Comparison of ENCODE assay signal across 8 cellular contexts in genomic region chr14:75126121-75126544, GRCh38. TPM values are rescaled to one million over a fixed set of nuclear protein-coding genes. Genes with fewer than 3 reads are reported as not detected.
DNase-seq lines count a peak whose midpoint lies in the region; ATAC-seq and TF ChIP-seq lines count a peak whose summit lies in the region.

No MANE protein-coding gene starts in this region.

- H3K36me3 Mint-ChIP-seq in Caco-2 (ENCODE audit: insufficient read depth, unreplicated experiment), result peaks cover 31% of the 10 kb centered on the region

- H3K9me3 Mint-ChIP-seq in Caco-2 (ENCODE audit: unreplicated experiment), result no peaks in the 10 kb centered on the region

- TF ChIP-seq CTCF in Caco-2 (IDR thresholded peaks at IDR 0.05; ENCODE audit: insufficient read depth in 1 of 2, low read depth in 1 of 2, low read length in 1 of 2, severe bottlenecking in 1 of 2, unreplicated experiment in 1 of 2) (no peak), GM10248 (IDR thresholded peaks at IDR 0.05; ENCODE audit: control extremely low read depth, extremely low read depth, low read depth, missing control alignments) (no peak)

- H3K4me1 ChIP-seq in Caco-2 (peaks cover 16% of the 10 kb centered on the region; the same call in 1 of the 2 replicates), muscle layer of duodenum (ENCODE audit: control insufficient read depth in 1 of 2, insufficient read depth in 2 of 2, low read length in 2 of 2) (peaks cover 8 to 29% of the 10 kb centered on the region in 2 donors)

- no peaks in the 10 kb centered on the region for H3K27me3 ChIP-seq in Caco-2 (replicated peaks; ENCODE audit: control insufficient read depth, insufficient read depth, low read length)
- H3K27me3 ChIP-seq in MG63, result no peaks in the 10 kb centered on the region
- H3K27me3 ChIP-seq in muscle layer of duodenum (ENCODE audit: low read depth, low read length), result no peaks in the 10 kb centered on the region

- peak overlapping the region; percentile 86 for H3K27ac Mint-ChIP-seq in Caco-2 (ENCODE audit: unreplicated experiment)

- CTCF ChIA-PET in Caco-2 (lab: Charles Lee) (interaction anchor here (1.0 kb wide), 1 partner anchor 435 kb away, joined by 3 read pairs; no protein-coding TSS in a partner anchor), GM10248 (lab: Yijun Ruan, JAX) (interaction anchor here (0.7 to 1.6 kb wide), 8 partner anchors 8 to 527 kb away, joined by 3 to 6 read pairs (median 4); no protein-coding TSS in a partner anchor)

- H3K4me3 Mint-ChIP-seq in Caco-2 (ENCODE audit: unreplicated experiment), result peak overlapping the region; percentile 80

- no peaks in the 10 kb centered on the region for H3K4me1 Mint-ChIP-seq in Caco-2 (ENCODE audit: low read depth, unreplicated experiment)

- H3K27ac ChIP-seq in muscle layer of duodenum (ENCODE audit: low read length), result peak overlapping the region; percentile 97

- no TSS peak for BruUV-seq in Caco-2 (replicated peaks; lab: Mats Ljungman, UMichigan)

- 0 out of 2 replicates have a peak, but pooled peaks cover 1% of the 10 kb centered on the region for H3K36me3 ChIP-seq in Caco-2 (ENCODE audit: control insufficient read depth, insufficient read depth, low read length)
- H3K36me3 ChIP-seq in MG63, result peaks cover 5% of the 10 kb centered on the region
- H3K36me3 ChIP-seq in muscle layer of duodenum (ENCODE audit: control insufficient read depth in 1 of 2, insufficient read depth in 2 of 2, low read length in 2 of 2), result peaks cover 0 to 7% of the 10 kb centered on the region in 2 donors

- H3K27me3 Mint-ChIP-seq in Caco-2 (ENCODE audit: insufficient read depth, unreplicated experiment), result no peaks in the 10 kb centered on the region

- POLR2A ChIA-PET in Caco-2 (lab: Charles Lee) (interaction anchor here (0.5 to 2.1 kb wide), 8 partner anchors 27 to 176 kb away, joined by 3 to 13 read pairs (median 6); partner anchors contain the start of gene ACYP1), GM10248 (lab: Yijun Ruan, JAX) (no interaction called here)

- DNase-seq in Caco-2 (no peak), MG63 (no peak), GM10248 (ENCODE audit: extremely low spot score) (no peak)
- peak; percentile 27 for DNase-seq in central memory CD4-positive, alpha-beta T cell

- ATAC-seq in HG02588 (IDR thresholded peaks at IDR 0.05; ENCODE audit: unreplicated experiment), result no peak
- ATAC-seq in HG03442 (IDR thresholded peaks at IDR 0.05; ENCODE audit: unreplicated experiment), result no peak
- no peak for ATAC-seq in HG03139 (IDR thresholded peaks at IDR 0.05; ENCODE audit: unreplicated experiment)

- H3K9me3 ChIP-seq in Caco-2 (no peaks in the 10 kb centered on the region), MG63 (no peaks in the 10 kb centered on the region), muscle layer of duodenum (ENCODE audit: control insufficient read depth in 1 of 2, low read length in 2 of 2) (no peaks in the 10 kb centered on the region)

- H3K4me3 ChIP-seq in Caco-2 (ENCODE audit: low read depth, low read length) (peak overlapping the region; percentile 96), MG63 (peak overlapping the region; percentile 89), muscle layer of duodenum (ENCODE audit: low read depth in 1 of 2, low read length in 2 of 2) (peak overlapping the region; percentile 75 to 89)

- intact Hi-C loops in Caco-2 (cut with micrococcal nuclease; ENCODE audit: unreplicated experiment), result no loop called here

RNA-seq across cellular contexts. Expression of gene NEK9, which starts 0.7 kb away (rescaled TPM):
- 64.0 and 69.2 TPM in 2 replicates for total RNA-seq in Caco-2 (2022)
- 19.7 and 67.7 TPM in 2 replicates for total RNA-seq in MG63 (2014; rRNA removed; shearing (Covaris generic); ENCODE audit: low replicate concordance)

RNA-seq across cellular contexts. Expression of gene TMED10, which starts 50.3 kb away (rescaled TPM):
- total RNA-seq in Caco-2 (2022), result 236 and 255 TPM in 2 replicates
- 125 and 134 TPM in 2 replicates for total RNA-seq in MG63 (2014; rRNA removed; shearing (Covaris generic); ENCODE audit: low replicate concordance)

RNA-seq across cellular contexts. Expression of gene ZC2HC1C, which starts 56.7 kb away (rescaled TPM):
- 2.5 and 3.8 TPM in 2 replicates for total RNA-seq in Caco-2 (2022)
- total RNA-seq in MG63 (2014; rRNA removed; shearing (Covaris generic); ENCODE audit: low replicate concordance), result 0.99 TPM in 1 of 2 replicates, not detected in the other
